In genomic region chr5:178196986-178197385, GRCh38 we compare ENCODE assay signal across 17 cellular contexts. TPM values are rescaled to one million over a fixed set of nuclear protein-coding genes. Genes with fewer than 3 reads are reported as not detected.
A peak's percentile ranks its signal among the peaks of the same experiment; 100 is the strongest.
DNase-seq lines count a peak whose midpoint lies in the region; TF ChIP-seq lines count a peak whose summit lies in the region.
"Had no signal": no experiment of that assay in that cellular context is flagged by ENCODE, and none has a peak within 500 bp of the region (broad histone marks: within the 10 kb centered on the region; RNA-seq: fewer than 3 reads in every experiment).

No MANE protein-coding gene starts in this region.

- TF ChIP-seq RAD21 in liver (IDR thresholded peaks at IDR 0.05) = peak; percentile 53 to 71

- H3K27ac ChIP-seq in brain microvascular endothelial cell (no peak overlapping the region), liver (ENCODE audit: low read depth in 1 of 2, low read length in 2 of 2) (no peak overlapping the region)
- H3K27ac ChIP-seq: SJCRH30 had no signal

- peaks cover 4 to 17% (median 6%) of the 10 kb centered on the region in 4 donors for H3K4me1 ChIP-seq in liver (ENCODE audit: control insufficient read depth in 4 of 4, insufficient read depth in 4 of 4, low read length in 3 of 4)
- H3K4me1 ChIP-seq: HAP-1, SJCRH30 had no signal

- 58% methylated on average over 8 of the region's 8 CpGs for WGBS in liver

- H3K27me3 ChIP-seq in brain microvascular endothelial cell (replicated peaks) (peaks cover 4% of the 10 kb centered on the region), liver (ENCODE audit: control insufficient read depth in 4 of 4, insufficient read depth in 4 of 4, low read length in 3 of 4) (no peaks in the 10 kb centered on the region)

- H3K4me3 ChIP-seq in HFF-Myc (replicated peaks; ENCODE audit: low read depth, low read length) = no peak overlapping the region
- H3K4me3 ChIP-seq in brain microvascular endothelial cell (ENCODE audit: low read depth, low read length) = no peak overlapping the region
- H3K4me3 ChIP-seq in liver (ENCODE audit: low read depth in 1 of 3, low read length in 3 of 3) = no peak overlapping the region
- H3K4me3 ChIP-seq: HAP-1, SJCRH30 had no signal

- H3K36me3 ChIP-seq in brain microvascular endothelial cell (replicated peaks) = no peaks in the 10 kb centered on the region
- H3K36me3 ChIP-seq in liver (ENCODE audit: control insufficient read depth in 4 of 4, insufficient read depth in 3 of 4, low read depth in 1 of 4, low read length in 3 of 4) = no peaks in the 10 kb centered on the region
- H3K36me3 ChIP-seq: HAP-1, SJCRH30 had no signal

- H3K9me3 ChIP-seq in liver (ENCODE audit: control insufficient read depth in 4 of 4, low read length in 3 of 4) = no peaks in the 10 kb centered on the region
- H3K9me3 ChIP-seq: HAP-1, SJCRH30 had no signal

- TF ChIP-seq CTCF in HFF-Myc (IDR thresholded peaks at IDR 0.05; ENCODE audit: low read depth, low read length, missing control alignments) = peak; percentile 41
- TF ChIP-seq CTCF in brain microvascular endothelial cell (IDR thresholded peaks at IDR 0.05; ENCODE audit: low read depth, low read length, missing control alignments) = peak; percentile 58
- peak; percentile 48 for TF ChIP-seq CTCF in liver (IDR thresholded peaks at IDR 0.05; ENCODE audit: low read depth, low read length, missing input control)

- in situ Hi-C loops in brain microvascular endothelial cell (cut with HindIII; ENCODE audit: low pct_ligation_motif_present, low sequenced_read_pairs) = no loop called here

- DNase-seq in AG08395 (ENCODE audit: low spot score) = peak; percentile 21
- no peak for DNase-seq in HFF-Myc (ENCODE audit: extremely low read depth, low read depth)
- no peak for DNase-seq in brain microvascular endothelial cell
- DNase-seq in DMS153 (lab: John Stamatoyannopoulos, UW) = no peak
- no peak for DNase-seq in DMS114 treated with DMSO at 0.1 percent for 48 hours (lab: John Stamatoyannopoulos, UW; ENCODE audit: unreplicated experiment)
- DNase-seq in Ammon's horn (ENCODE audit: low spot score) = no peak
- DNase-seq in NCI-H1417 (lab: John Stamatoyannopoulos, UW) = no peak
- DNase-seq: activated CD8-positive, alpha-beta T cell treated with anti-CD3 and anti-CD28 coated beads, Interleukin-2, amount 10 ng/mL, durations not matched to agents 7 days and 5 days; CD8-positive, alpha-beta T cell; foreskin melanocyte; NCI-H2029 treated with DMSO at 0.1 percent for 48 hours; stimulated activated CD4-positive, alpha-beta T cell treated with anti-CD3 and anti-CD28 coated beads, Interleukin-12 subunit alpha, Interleukin-12 subunit beta, amount 100 ng/mL, for 4 hours; stimulated activated naive CD8-positive, alpha-beta T cell treated with anti-CD3 and anti-CD28 coated beads, Interleukin-15, Interleukin-2, amounts not matched to agents 100 U/mL and 50 U/mL, for 24 hours had no signal

- H3K9ac ChIP-seq in liver (ENCODE audit: low read depth in 1 of 2, low read length in 2 of 2) = no peak overlapping the region

TF ChIP-seq in liver, 16 proteins besides CTCF, POLR2A, EP300 and RAD21:
- TF ChIP-seq GABPA (IDR thresholded peaks at IDR 0.05 in 1 of 2, conservative IDR thresholded peaks at IDR 0.05 in 1 of 2) (no peak), RXRA (IDR thresholded peaks at IDR 0.05) (peak in 1 of 2 donors; percentile 68)

RNA-seq across cellular contexts. Expression of gene HNRNPAB, which starts 7.3 kb away (rescaled TPM):
- total RNA-seq in liver = 10 to 100 TPM; 41.4 to 59.4 TPM
- polyA plus RNA-seq in liver = 10 to 100 TPM; 33.7 to 66.3 TPM

RNA-seq across cellular contexts. Expression of gene GMCL2, which starts 9.8 kb away (rescaled TPM):
- total RNA-seq in liver = not detected
- polyA plus RNA-seq in liver = not detected
- total RNA-seq: activated CD8-positive, alpha-beta T cell treated with anti-CD3 and anti-CD28 coated beads, Interleukin-2, amount 10 ng/mL, durations not matched to agents 7 days and 5 days; CD8-positive, alpha-beta T cell; mesenteric fat pad; SJCRH30 had no signal

RNA-seq across cellular contexts. Expression of gene PHYKPL, which starts 35.6 kb away (rescaled TPM):
- 100 to 1,000 TPM in 1 of 2 donors, 10 to 100 TPM in 1; 25.6 to 103 TPM for total RNA-seq in liver
- polyA plus RNA-seq in liver = 10 to 100 TPM; 38.3 to 51.7 TPM

RNA-seq across cellular contexts. Expression of gene NHP2, which starts 43.3 kb away (rescaled TPM):
- total RNA-seq in liver = 10 to 100 TPM; 44.1 to 59.2 TPM
- polyA plus RNA-seq in liver = 100 to 1,000 TPM in 1 of 2 donors, 10 to 100 TPM in 1; 66.1 to 124 TPM
